ENCODE assay signal across 8 cellular contexts in genomic region chr2:97662895-97663625, GRCh38. TPM values are rescaled to one million over a fixed set of nuclear protein-coding genes. Genes with fewer than 3 reads are reported as not detected.
DNase-seq lines count a peak whose midpoint lies in the region; ATAC-seq and TF ChIP-seq lines count a peak whose summit lies in the region.

No MANE protein-coding gene starts in this region.

- H3K9me3 ChIP-seq in IMR-90 (ENCODE audit: control insufficient read depth, insufficient read depth, low read length) (no peaks in the 10 kb centered on the region), heart left ventricle (no peaks in the 10 kb centered on the region), upper lobe of right lung (no peaks in the 10 kb centered on the region)

- H3K4me1 ChIP-seq in IMR-90 (ENCODE audit: control insufficient read depth, insufficient read depth, low read length) = peaks cover 9% of the 10 kb centered on the region
- peaks cover 4 to 38% (median 30%) of the 10 kb centered on the region in 12 donors for H3K4me1 ChIP-seq in heart left ventricle
- peaks cover 20% of the 10 kb centered on the region for H3K4me1 ChIP-seq in upper lobe of right lung

- peak overlapping the region; percentile 98 for H3K14ac ChIP-seq in IMR-90 (replicated peaks; ENCODE audit: low read depth, low read length)

- H3K4ac ChIP-seq in IMR-90 (ENCODE audit: low read depth, low read length) = peak overlapping the region; percentile 90

- intact Hi-C loops in IMR-90 (cut with micrococcal nuclease) (no loop called here), heart left ventricle (cut with DNase I) (loop anchor here in 5 of 10 donors (1.0 to 2.0 kb wide), 3 partner anchors 16 to 17 kb away; partner anchors contain the start of gene COX5B (in 4 of the 5)), posterior vena cava (cut with DNase I) (no loop called here), upper lobe of right lung (cut with DNase I) (no loop called here)

- H3K27ac ChIP-seq in IMR-90 (ENCODE audit: insufficient read depth, low read length) = peak overlapping the region; percentile 95
- peak overlapping the region; percentile 89 for H3K27ac ChIP-seq in adipose tissue (ENCODE audit: low read depth, low read length)
- H3K27ac ChIP-seq in heart left ventricle = peak overlapping the region; percentile 88 to 99 (median 96)
- H3K27ac ChIP-seq in upper lobe of right lung = peak overlapping the region; percentile 97

- TF ChIP-seq POLR2A in IMR-90 (IDR thresholded peaks at IDR 0.05; ENCODE audit: low read depth, low read length) = peak; percentile 71
- no peak for TF ChIP-seq POLR2A in heart left ventricle (IDR thresholded peaks at IDR 0.05)

- peak overlapping the region; percentile 96 for H3K4me2 ChIP-seq in IMR-90 (ENCODE audit: low read depth, low read length)

- H4K91ac ChIP-seq in IMR-90 (ENCODE audit: insufficient read depth, low read depth, low read length) = peak overlapping the region; percentile 94

- H3K79me1 ChIP-seq in IMR-90 (ENCODE audit: low read depth in 1 of 2, low read length in 2 of 2) = peaks cover 12 to 48% of the 10 kb centered on the region in 2 experiments; a peak in 3 of 4 replicates

- BruUV-seq in IMR-90 (replicated peaks; lab: Mats Ljungman, UMichigan) = TSS peak; percentile 35

- H2BK15ac ChIP-seq in IMR-90 (ENCODE audit: low read depth, low read length) = peak overlapping the region; percentile 37; the same call in 1 of the 3 replicates

- H3K27me3 ChIP-seq in IMR-90 (ENCODE audit: control insufficient read depth, insufficient read depth, low read length) (no peaks in the 10 kb centered on the region), heart left ventricle (no peaks in the 10 kb centered on the region), upper lobe of right lung (no peaks in the 10 kb centered on the region)

- peak overlapping the region; percentile 83 for H2BK20ac ChIP-seq in IMR-90 (ENCODE audit: low read depth, low read length)

- H2AK5ac ChIP-seq in IMR-90 (ENCODE audit: low read depth, low read length) = peak overlapping the region; percentile 69

- peaks cover 9% of the 10 kb centered on the region for H3K9me1 ChIP-seq in IMR-90 (ENCODE audit: insufficient read depth, low read length)

- H3K36me3 ChIP-seq in IMR-90 (ENCODE audit: control insufficient read depth, insufficient read depth, low read length) (peaks cover 15% of the 10 kb centered on the region; the same call in 1 of the 2 replicates), heart left ventricle (peaks cover 0 to 22% (median 16%) of the 10 kb centered on the region in 9 donors), upper lobe of right lung (peaks cover 12% of the 10 kb centered on the region)

- H3K18ac ChIP-seq in IMR-90 (ENCODE audit: low read depth, low read length) = peak overlapping the region; percentile 87

- ATAC-seq in GM21576 (IDR thresholded peaks at IDR 0.05; ENCODE audit: unreplicated experiment) (peak; percentile 33), IMR-90 (ENCODE audit: low read depth) (peak; percentile 33), heart left ventricle (peak; percentile 21 to 54 (median 50)), upper lobe of right lung (peak; percentile 67)

- peak overlapping the region; percentile 73 for H2BK120ac ChIP-seq in IMR-90 (ENCODE audit: low read depth, low read length)

- TF ChIP-seq RAD21 in IMR-90 (IDR thresholded peaks at IDR 0.05; ENCODE audit: low read length) = no peak

- in situ Hi-C loops in IMR-90 (cut with MboI; ENCODE audit: low sequenced_read_pairs) = loop anchor here (25.0 kb wide), 1 partner anchor 1601 kb away; no protein-coding TSS in a partner anchor

- peak overlapping the region; percentile 57 for H3K4me3 ChIP-seq in IMR-90 (ENCODE audit: insufficient read depth, low read depth, low read length)
- peak overlapping the region; percentile 57 to 98 (median 68) for H3K4me3 ChIP-seq in heart left ventricle
- peak overlapping the region; percentile 67 for H3K4me3 ChIP-seq in upper lobe of right lung

- POLR2A ChIA-PET in IMR-90 (lab: Charles Lee; ENCODE audit: unreplicated experiment) = interaction anchor here (2.8 kb wide), 1 partner anchor 17 kb away, joined by 15 read pairs; the partner anchor contains the start of gene COX5B

- peak overlapping the region; percentile 89 for H2AFZ ChIP-seq in IMR-90 (replicated peaks; ENCODE audit: low read length, poor library complexity)

- H4K8ac ChIP-seq in IMR-90 (ENCODE audit: low read depth in 2 of 2, low read length in 2 of 2) = peak overlapping the region; percentile 56 to 78

- peak overlapping the region; percentile 96 for H3K23ac ChIP-seq in IMR-90 (ENCODE audit: low read depth, low read length)

- peak overlapping the region; percentile 79 for H3K56ac ChIP-seq in IMR-90 (ENCODE audit: extremely low read depth, insufficient read depth, low read length)

- peak overlapping the region; percentile 77 for H3K9ac ChIP-seq in IMR-90 (ENCODE audit: low read depth, low read length)

- CTCF ChIA-PET in IMR-90 (lab: Yijun Ruan, JAX) = interaction anchor here (0.7 to 1.5 kb wide), 4 partner anchors 11 to 72 kb away, joined by 3 to 4 read pairs (median 3); partner anchors contain the start of gene COX5B

- H4K20me1 ChIP-seq in IMR-90 (ENCODE audit: insufficient read depth, low read length) = 0 out of 2 replicates have a peak, but pooled peaks cover 8% of the 10 kb centered on the region

- TF ChIP-seq CTCF in IMR-90 (conservative IDR thresholded peaks at IDR 0.05; ENCODE audit: low read depth, low read length) (no peak), heart left ventricle (IDR thresholded peaks at IDR 0.05) (no peak), upper lobe of right lung (IDR thresholded peaks at IDR 0.05) (no peak)

- DNase-seq in EH (ENCODE audit: low read depth) = peak; percentile 97
- DNase-seq in IMR-90 = peak; percentile 89
- DNase-seq in SW 1271 (lab: John Stamatoyannopoulos, UW) = peak; percentile 75 to 77
- peak; percentile 78 to 88 (median 82) for DNase-seq in heart left ventricle
- peak; percentile 91 for DNase-seq in posterior vena cava (ENCODE audit: low spot score)
- DNase-seq in upper lobe of right lung = peak; percentile 91

- dilution Hi-C loops in IMR-90 (cut with HindIII; ENCODE audit: low sequenced_read_pairs, unreplicated experiment) = no loop called here

- 0% methylated on average over 1 of the region's 24 CpGs; no CpG with 5 or more reads in 1 of the 2 experiments for WGBS in IMR-90 (ENCODE audit: extremely low coverage in 2 of 2, insufficient read length in 1 of 2), 2 experiments
- 0 to 1% (median 1%) methylated on average over 23 to 24 of the region's 24 CpGs for WGBS in adipose tissue, 3 donors
- WGBS in heart left ventricle, 4 donors = 0 to 1% (median 1%) methylated on average over 19 to 24 of the region's 24 CpGs

- H2AK9ac ChIP-seq in IMR-90 (replicated peaks; ENCODE audit: low read depth, low read length, poor library complexity) = peak overlapping the region; percentile 97

- H2BK5ac ChIP-seq in IMR-90 (ENCODE audit: low read depth, low read length, poor library complexity, severe bottlenecking) = peak overlapping the region; percentile 91

- H4K5ac ChIP-seq in IMR-90 (ENCODE audit: low read depth, low read length) = peak overlapping the region; percentile 72

TF ChIP-seq in IMR-90, 13 proteins besides CTCF, POLR2A, EP300 and RAD21 (continues in another document):
- TF ChIP-seq RCOR1 (IDR thresholded peaks at IDR 0.05; ENCODE audit: insufficient replicate concordance, low read length) = no peak
- peak; percentile 27; the same call in 1 of the 2 replicates for TF ChIP-seq BHLHE40 (IDR thresholded peaks at IDR 0.05; ENCODE audit: low read depth, low read length)
- TF ChIP-seq MAFK (IDR thresholded peaks at IDR 0.05; ENCODE audit: low read depth, low read length) = no peak
- TF ChIP-seq CHD1 (IDR thresholded peaks at IDR 0.05; ENCODE audit: low read depth, low read length) = 0 out of 2 replicates have a peak, but pooled peaks have one; percentile 31

RNA-seq across cellular contexts. Expression of gene ACTR1B, which starts 0.8 kb away (rescaled TPM):
- total RNA-seq in IMR-90 (2012; rRNA removed) (34.2 and 40.5 TPM in 2 replicates), heart left ventricle (10 to 100 TPM; 62.1 to 84.1 (median 74.9) TPM), posterior vena cava (10 to 100 TPM; 45.3 to 61.1 TPM), upper lobe of right lung (60.7 TPM)
- polyA plus RNA-seq in IMR-90 (2012; rRNA removed) (62.4 and 68.8 TPM in 2 replicates), adipose tissue (10 to 100 TPM; 55.3 to 79.7 (median 56.1) TPM), heart left ventricle (10 to 100 TPM; 48.7 to 94.9 TPM)
- 32.4 and 65.5 TPM in 2 replicates for polyA plus RNA-seq in IMR-90 (2012; cell fraction: cytosol; rRNA removed)
- 129 and 234 TPM in 2 replicates for polyA plus RNA-seq in IMR-90 (2012; cell fraction: nucleus; rRNA removed; ENCODE audit: low replicate concordance)

RNA-seq across cellular contexts. Expression of gene C2orf92, which starts 6.5 kb away (rescaled TPM):
- total RNA-seq in IMR-90 (2012; rRNA removed) = 0.90 and 2.2 TPM in 2 replicates
- polyA plus RNA-seq in IMR-90 (2012; rRNA removed) = 2.0 and 2.5 TPM in 2 replicates
- polyA plus RNA-seq in IMR-90 (2012; cell fraction: cytosol; rRNA removed) = 0.11 TPM in 1 of 2 replicates, not detected in the other
- 7.3 and 40.0 TPM in 2 replicates for polyA plus RNA-seq in IMR-90 (2012; cell fraction: nucleus; rRNA removed; ENCODE audit: low replicate concordance)
- 1 to 10 TPM; 3.7 to 9.7 (median 4.3) TPM for polyA plus RNA-seq in adipose tissue
- 1 to 10 TPM; 1.7 to 3.9 (median 2.4) TPM for total RNA-seq in heart left ventricle
- 10 to 100 TPM in 1 of 2 donors, under 1 TPM in 1; 0.89 to 11.0 TPM for polyA plus RNA-seq in heart left ventricle
- 1 to 10 TPM; 5.1 to 7.1 TPM for total RNA-seq in posterior vena cava
- total RNA-seq in upper lobe of right lung = 14.4 TPM

RNA-seq across cellular contexts. Expression of gene COX5B, which starts 17.2 kb away (rescaled TPM):
- total RNA-seq in IMR-90 (2012; rRNA removed) = 140 and 148 TPM in 2 replicates
- polyA plus RNA-seq in IMR-90 (2012; rRNA removed) = 272 and 341 TPM in 2 replicates
- polyA plus RNA-seq in IMR-90 (2012; cell fraction: cytosol; rRNA removed) = 446 and 518 TPM in 2 replicates
- 106 and 110 TPM in 2 replicates for polyA plus RNA-seq in IMR-90 (2012; cell fraction: nucleus; rRNA removed; ENCODE audit: low replicate concordance)
- polyA plus RNA-seq in adipose tissue = 100 to 1,000 TPM; 192 to 501 (median 281) TPM
- 1,000 to 10,000 TPM in 7 of 9 donors, 100 to 1,000 TPM in 2; 745 to 2,539 (median 1,214) TPM for total RNA-seq in heart left ventricle
- polyA plus RNA-seq in heart left ventricle = 1,000 to 10,000 TPM; 1,226 to 4,214 TPM
- total RNA-seq in posterior vena cava = 100 to 1,000 TPM; 141 to 174 TPM
- 155 TPM for total RNA-seq in upper lobe of right lung

RNA-seq across cellular contexts. Expression of gene ZAP70, which starts 50.3 kb away (rescaled TPM):
- total RNA-seq in IMR-90 (2012; rRNA removed) (under 0.01 TPM in 1 of 2 replicates, not detected in the other), heart left ventricle (10 to 100 TPM in 1 of 9 donors, 1 to 10 TPM in 2, under 1 TPM in 5, not detected in 1; 0.16 to 13.5 (median 0.87) TPM), posterior vena cava (1 to 10 TPM; 2.4 to 2.8 TPM), upper lobe of right lung (10.2 TPM)
- polyA plus RNA-seq in IMR-90 (2012; rRNA removed) (0.09 TPM in 2 replicates), adipose tissue (1 to 10 TPM in 2 of 3 donors, under 1 TPM in 1; 0.56 to 4.1 (median 3.0) TPM), heart left ventricle (under 1 TPM; 0.58 to 0.65 TPM)
- 0.05 TPM in 1 of 2 replicates, not detected in the other for polyA plus RNA-seq in IMR-90 (2012; cell fraction: cytosol; rRNA removed)
- 0.76 and 1.7 TPM in 2 replicates for polyA plus RNA-seq in IMR-90 (2012; cell fraction: nucleus; rRNA removed; ENCODE audit: low replicate concordance)

Comparison
In these comparisons a context has a peak if more than half of its experiments do, and no peak if none do; other contexts are left out.
1. Peak in every context shown above with its lines: DNase-seq, ATAC-seq, H3K4me3 ChIP-seq and H3K27ac ChIP-seq.